1 cellular context compared by ENCODE assay signal in genomic region chr14:23469127-23469905, GRCh38.
TF ChIP-seq lines count a peak whose summit lies in the region.

A gene with protein sequence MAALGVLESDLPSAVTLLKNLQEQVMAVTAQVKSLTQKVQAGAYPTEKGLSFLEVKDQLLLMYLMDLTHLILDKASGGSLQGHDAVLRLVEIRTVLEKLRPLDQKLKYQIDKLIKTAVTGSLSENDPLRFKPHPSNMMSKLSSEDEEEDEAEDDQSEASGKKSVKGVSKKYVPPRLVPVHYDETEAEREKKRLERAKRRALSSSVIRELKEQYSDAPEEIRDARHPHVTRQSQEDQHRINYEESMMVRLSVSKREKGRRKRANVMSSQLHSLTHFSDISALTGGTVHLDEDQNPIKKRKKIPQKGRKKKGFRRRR (plus strand): TSS chr14:23469703. CDS start chr14:23469716, 13 bp downstream.

TF ChIP-seq in K562, 482 proteins besides CTCF, POLR2A, EP300 and RAD21 (continued from another document and continues in another):
- TF ChIP-seq SNIP1 (IDR thresholded peaks at IDR 0.05; ENCODE audit: low read depth) (no peak), NONO (IDR thresholded peaks at IDR 0.05; ENCODE audit: low read depth in 2 of 2, low read length in 1 of 2) (no peak), SIN3A (IDR thresholded peaks at IDR 0.05; ENCODE audit: borderline replicate concordance in 2 of 2, control insufficient read depth in 1 of 2, low read depth in 2 of 2, low read length in 2 of 2) (no peak), ZNF780A (CRISPR knock-in tag; IDR thresholded peaks at IDR 0.05) (no peak), BHLHE40 (IDR thresholded peaks at IDR 0.05; ENCODE audit: low read length) (no peak), HOMEZ (CRISPR knock-in tag; IDR thresholded peaks at IDR 0.05) (no peak), RAD51 (IDR thresholded peaks at IDR 0.05; ENCODE audit: borderline replicate concordance, low read depth) (no peak), ZNF830 (CRISPR knock-in tag; IDR thresholded peaks at IDR 0.05) (0 out of 2 replicates have a peak, but pooled peaks have one; percentile 47), ZNF644 (tag; IDR thresholded peaks at IDR 0.05; ENCODE audit: low read depth) (0 out of 2 replicates have a peak, but pooled peaks have one; percentile 29), ZFX (CRISPR knock-in tag; IDR thresholded peaks at IDR 0.05) (peak; percentile 76), TAF1 (IDR thresholded peaks at IDR 0.05; ENCODE audit: control insufficient read depth, extremely low read depth, insufficient read depth, low read length, severe bottlenecking) (peak; percentile 69), ETV5 (CRISPR knock-in tag; IDR thresholded peaks at IDR 0.05; ENCODE audit: low read depth) (no peak), ATF3 (IDR thresholded peaks at IDR 0.05) (peak; percentile 62; the same call in 1 of the 2 replicates), ATF3 (CRISPR knock-in tag; conservative IDR thresholded peaks at IDR 0.05) (no peak), MITF (IDR thresholded peaks at IDR 0.05) (no peak), MLLT1 (IDR thresholded peaks at IDR 0.05) (peak; percentile 90 to 94), MXI1 (IDR thresholded peaks at IDR 0.05; ENCODE audit: low read depth, low read length) (no peak), NEUROD1 (IDR thresholded peaks at IDR 0.05; ENCODE audit: borderline replicate concordance, low read depth, low read length, partially characterized antibody) (peak; percentile 81), ZNF24 (IDR thresholded peaks at IDR 0.05) (no peak), NR2F6 (CRISPR knock-in tag; IDR thresholded peaks at IDR 0.05) (no peak), ELF1 (tag; IDR thresholded peaks at IDR 0.05) (peak; percentile 76), ZKSCAN1 (IDR thresholded peaks at IDR 0.05; ENCODE audit: low read depth, low read length) (no peak), ZNF398 (CRISPR knock-in tag; IDR thresholded peaks at IDR 0.05) (no peak), U2AF2 (optimal IDR thresholded peaks at IDR 0.05; ENCODE audit: low read depth, low read length) (no peak), ZNF77 (CRISPR knock-in tag; IDR thresholded peaks at IDR 0.05) (no peak), MAZ (CRISPR knock-in tag; conservative IDR thresholded peaks at IDR 0.05 in 1 of 2, IDR thresholded peaks at IDR 0.05 in 1 of 2) (no peak), ZNF3 (CRISPR knock-in tag; IDR thresholded peaks at IDR 0.05) (no peak), HCFC1 (IDR thresholded peaks at IDR 0.05; ENCODE audit: low read depth, low read length) (peak; percentile 74), ZNF57 (CRISPR knock-in tag; IDR thresholded peaks at IDR 0.05) (no peak), RNF2 (IDR thresholded peaks at IDR 0.05) (no peak), ZBTB5 (IDR thresholded peaks at IDR 0.05) (no peak), MTA1 (IDR thresholded peaks at IDR 0.05; ENCODE audit: borderline replicate concordance) (peak; percentile 96), NCOA2 (IDR thresholded peaks at IDR 0.05; ENCODE audit: partially characterized antibody in 2 of 2) (no peak), HDGF (IDR thresholded peaks at IDR 0.05) (no peak), C11orf30 (IDR thresholded peaks at IDR 0.05; ENCODE audit: low read depth) (peak; percentile 100), SP2 (IDR thresholded peaks at IDR 0.05; ENCODE audit: extremely low read depth, low read depth, low read length, poor library complexity, severe bottlenecking) (peak; percentile 47), HMG20B (CRISPR knock-in tag; IDR thresholded peaks at IDR 0.05) (no peak), E2F3 (CRISPR knock-in tag; IDR thresholded peaks at IDR 0.05) (no peak), RFX7 (CRISPR knock-in tag; IDR thresholded peaks at IDR 0.05) (no peak), TBP (optimal IDR thresholded peaks at IDR 0.05; ENCODE audit: low read depth, low read length) (peak; percentile 84), ZC3H11A (IDR thresholded peaks at IDR 0.05; ENCODE audit: low read depth, low read length) (no peak), CREM (IDR thresholded peaks at IDR 0.05; ENCODE audit: low read depth) (peak; percentile 95)
- TF ChIP-seq, protein P1, sequence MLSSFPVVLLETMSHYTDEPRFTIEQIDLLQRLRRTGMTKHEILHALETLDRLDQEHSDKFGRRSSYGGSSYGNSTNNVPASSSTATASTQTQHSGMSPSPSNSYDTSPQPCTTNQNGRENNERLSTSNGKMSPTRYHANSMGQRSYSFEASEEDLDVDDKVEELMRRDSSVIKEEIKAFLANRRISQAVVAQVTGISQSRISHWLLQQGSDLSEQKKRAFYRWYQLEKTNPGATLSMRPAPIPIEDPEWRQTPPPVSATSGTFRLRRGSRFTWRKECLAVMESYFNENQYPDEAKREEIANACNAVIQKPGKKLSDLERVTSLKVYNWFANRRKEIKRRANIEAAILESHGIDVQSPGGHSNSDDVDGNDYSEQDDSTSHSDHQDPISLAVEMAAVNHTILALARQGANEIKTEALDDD (IDR thresholded peaks at IDR 0.05) = no peak
- TF ChIP-seq, protein P2, sequence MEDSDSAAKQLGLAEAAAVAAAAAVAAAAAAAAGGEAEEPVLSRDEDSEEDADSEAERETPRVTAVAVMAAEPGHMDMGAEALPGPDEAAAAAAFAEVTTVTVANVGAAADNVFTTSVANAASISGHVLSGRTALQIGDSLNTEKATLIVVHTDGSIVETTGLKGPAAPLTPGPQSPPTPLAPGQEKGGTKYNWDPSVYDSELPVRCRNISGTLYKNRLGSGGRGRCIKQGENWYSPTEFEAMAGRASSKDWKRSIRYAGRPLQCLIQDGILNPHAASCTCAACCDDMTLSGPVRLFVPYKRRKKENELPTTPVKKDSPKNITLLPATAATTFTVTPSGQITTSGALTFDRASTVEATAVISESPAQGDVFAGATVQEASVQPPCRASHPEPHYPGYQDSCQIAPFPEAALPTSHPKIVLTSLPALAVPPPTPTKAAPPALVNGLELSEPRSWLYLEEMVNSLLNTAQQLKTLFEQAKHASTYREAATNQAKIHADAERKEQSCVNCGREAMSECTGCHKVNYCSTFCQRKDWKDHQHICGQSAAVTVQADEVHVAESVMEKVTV (CRISPR knock-in tag; IDR thresholded peaks at IDR 0.05) = no peak
- TF ChIP-seq, protein P3, sequence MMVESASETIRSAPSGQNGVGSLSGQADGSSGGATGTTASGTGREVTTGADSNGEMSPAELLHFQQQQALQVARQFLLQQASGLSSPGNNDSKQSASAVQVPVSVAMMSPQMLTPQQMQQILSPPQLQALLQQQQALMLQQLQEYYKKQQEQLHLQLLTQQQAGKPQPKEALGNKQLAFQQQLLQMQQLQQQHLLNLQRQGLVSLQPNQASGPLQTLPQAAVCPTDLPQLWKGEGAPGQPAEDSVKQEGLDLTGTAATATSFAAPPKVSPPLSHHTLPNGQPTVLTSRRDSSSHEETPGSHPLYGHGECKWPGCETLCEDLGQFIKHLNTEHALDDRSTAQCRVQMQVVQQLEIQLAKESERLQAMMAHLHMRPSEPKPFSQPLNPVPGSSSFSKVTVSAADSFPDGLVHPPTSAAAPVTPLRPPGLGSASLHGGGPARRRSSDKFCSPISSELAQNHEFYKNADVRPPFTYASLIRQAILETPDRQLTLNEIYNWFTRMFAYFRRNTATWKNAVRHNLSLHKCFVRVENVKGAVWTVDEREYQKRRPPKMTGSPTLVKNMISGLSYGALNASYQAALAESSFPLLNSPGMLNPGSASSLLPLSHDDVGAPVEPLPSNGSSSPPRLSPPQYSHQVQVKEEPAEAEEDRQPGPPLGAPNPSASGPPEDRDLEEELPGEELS (CRISPR knock-in tag; IDR thresholded peaks at IDR 0.05; ENCODE audit: borderline replicate concordance) = no peak
- TF ChIP-seq, protein P4, sequence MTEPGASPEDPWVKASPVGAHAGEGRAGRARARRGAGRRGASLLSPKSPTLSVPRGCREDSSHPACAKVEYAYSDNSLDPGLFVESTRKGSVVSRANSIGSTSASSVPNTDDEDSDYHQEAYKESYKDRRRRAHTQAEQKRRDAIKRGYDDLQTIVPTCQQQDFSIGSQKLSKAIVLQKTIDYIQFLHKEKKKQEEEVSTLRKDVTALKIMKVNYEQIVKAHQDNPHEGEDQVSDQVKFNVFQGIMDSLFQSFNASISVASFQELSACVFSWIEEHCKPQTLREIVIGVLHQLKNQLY (CRISPR knock-in tag; conservative IDR thresholded peaks at IDR 0.05) = no peak
- TF ChIP-seq, protein P5, sequence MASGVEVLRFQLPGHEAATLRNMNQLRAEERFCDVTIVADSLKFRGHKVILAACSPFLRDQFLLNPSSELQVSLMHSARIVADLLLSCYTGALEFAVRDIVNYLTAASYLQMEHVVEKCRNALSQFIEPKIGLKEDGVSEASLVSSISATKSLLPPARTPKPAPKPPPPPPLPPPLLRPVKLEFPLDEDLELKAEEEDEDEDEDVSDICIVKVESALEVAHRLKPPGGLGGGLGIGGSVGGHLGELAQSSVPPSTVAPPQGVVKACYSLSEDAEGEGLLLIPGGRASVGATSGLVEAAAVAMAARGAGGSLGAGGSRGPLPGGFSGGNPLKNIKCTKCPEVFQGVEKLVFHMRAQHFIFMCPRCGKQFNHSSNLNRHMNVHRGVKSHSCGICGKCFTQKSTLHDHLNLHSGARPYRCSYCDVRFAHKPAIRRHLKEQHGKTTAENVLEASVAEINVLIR (CRISPR knock-in tag; IDR thresholded peaks at IDR 0.05) = peak; percentile 83
